Comparison of ENCODE assay signal across 9 cellular contexts in the genomic region with DNA sequence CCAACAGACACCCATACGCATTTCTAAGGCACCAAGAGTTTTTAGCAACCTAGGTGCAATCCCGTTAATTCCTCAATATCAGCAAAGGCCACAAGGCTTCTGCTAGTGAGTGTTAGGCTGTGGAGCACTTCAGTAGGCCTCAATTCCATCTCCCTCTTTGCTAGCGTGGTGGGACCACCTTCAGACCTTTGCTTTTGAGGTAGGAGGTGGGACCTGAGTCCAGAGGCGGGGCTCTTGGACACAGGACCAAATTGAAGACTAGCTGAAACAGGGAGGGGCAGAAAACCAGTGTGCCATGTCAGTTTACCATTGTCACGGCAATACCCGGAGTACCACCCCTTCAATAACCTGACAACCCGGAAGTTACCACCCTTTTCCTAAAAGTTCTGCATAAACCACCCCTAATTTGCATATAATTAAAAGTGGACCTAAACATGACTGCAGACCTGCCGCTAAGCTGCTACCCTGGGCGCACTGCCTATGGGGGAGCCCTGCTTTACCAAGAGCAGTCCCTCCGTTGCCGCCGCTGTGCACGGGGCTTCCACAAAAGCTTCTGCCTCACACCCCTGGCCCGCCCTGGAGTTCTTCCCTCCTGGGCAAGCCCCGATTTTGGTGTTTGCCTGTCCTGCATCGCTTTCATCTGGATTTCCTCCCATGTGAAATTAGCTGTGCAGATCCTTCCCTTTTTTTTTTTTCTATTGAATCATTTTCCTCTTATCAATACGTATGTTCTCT. TPM values are rescaled to one million over a fixed set of nuclear protein-coding genes. Genes with fewer than 3 reads are reported as not detected.
"Had no signal": no experiment of that assay in that cellular context is flagged by ENCODE, and none has a peak within 500 bp of the region (broad histone marks: within the 10 kb centered on the region; RNA-seq: fewer than 3 reads in every experiment).

No MANE protein-coding gene starts in this region.

- ATAC-seq: GM12878 had no signal

- FAIRE-seq: G401.6, GM12878, GM12891, GM12892, GM18507, GM19239 had no signal

- H3K4me3 ChIP-seq: GM12878 had no signal

- DNase-seq: GDM1, GF-D8 had no signal

RNA-seq across cellular contexts. Expression of a gene that starts 41.1 kb away (rescaled TPM):
- total RNA-seq: G401, GM12878 had no signal
- polyA plus RNA-seq: GM12878 had no signal
